In genomic region chr7:157577061-157577460, GRCh38 we compare ENCODE assay signal across 16 cellular contexts.
A peak's percentile ranks its signal among the peaks of the same experiment; 100 is the strongest.
DNase-seq lines count a peak whose midpoint lies in the region; ATAC-seq and TF ChIP-seq lines count a peak whose summit lies in the region.
"Had no signal": no experiment of that assay in that cellular context is flagged by ENCODE, and none has a peak within 500 bp of the region (broad histone marks: within the 10 kb centered on the region; RNA-seq: fewer than 3 reads in every experiment).

No MANE protein-coding gene starts in this region.

- H3K36me3 ChIP-seq in CD4-positive, alpha-beta memory T cell (ENCODE audit: insufficient read depth, low read length): no peaks in the 10 kb centered on the region
- H3K36me3 ChIP-seq in neural progenitor cell (no peaks in the 10 kb centered on the region), osteoblast (ENCODE audit: insufficient read depth, low read length) (no peaks in the 10 kb centered on the region), Caco-2 (ENCODE audit: control insufficient read depth, insufficient read depth, low read length) (no peaks in the 10 kb centered on the region)
- H3K36me3 ChIP-seq: BE2C, heart left ventricle had no signal

- H3K27ac ChIP-seq in CD4-positive, alpha-beta memory T cell (ENCODE audit: low read depth, low read length): no peak overlapping the region
- H3K27ac ChIP-seq in neural progenitor cell (no peak overlapping the region), osteoblast (ENCODE audit: low read depth, low read length) (no peak overlapping the region)
- H3K27ac ChIP-seq: heart left ventricle, KMS-11 had no signal

- no peaks in the 10 kb centered on the region for H3K9me3 ChIP-seq in CD4-positive, alpha-beta memory T cell (ENCODE audit: control insufficient read depth in 1 of 2, low read length in 2 of 2)
- no peaks in the 10 kb centered on the region for H3K9me3 ChIP-seq in neural progenitor cell (ENCODE audit: low read depth)
- H3K9me3 ChIP-seq in osteoblast (ENCODE audit: low read depth, low read length): no peaks in the 10 kb centered on the region
- H3K9me3 ChIP-seq in Caco-2: no peaks in the 10 kb centered on the region
- H3K9me3 ChIP-seq: BE2C, heart left ventricle had no signal

- H3K4me1 ChIP-seq in CD4-positive, alpha-beta memory T cell (ENCODE audit: insufficient read depth, low read length): peaks cover 11% of the 10 kb centered on the region
- peaks cover 8% of the 10 kb centered on the region for H3K4me1 ChIP-seq in neural progenitor cell
- no peaks in the 10 kb centered on the region for H3K4me1 ChIP-seq in osteoblast (ENCODE audit: insufficient read depth, low read length)
- H3K4me1 ChIP-seq in Caco-2: no peaks in the 10 kb centered on the region
- H3K4me1 ChIP-seq: BE2C, heart left ventricle had no signal

- peak overlapping the region in 1 of 2 donors; percentile 57 for H3K4me3 ChIP-seq in CD4-positive, alpha-beta memory T cell (ENCODE audit: low read length in 2 of 2)
- H3K4me3 ChIP-seq in GM08714 (ENCODE audit: low read length) (peak overlapping the region; percentile 71; the same call in 1 of the 2 replicates), neural progenitor cell (no peak overlapping the region), osteoblast (ENCODE audit: insufficient read depth, low read length) (no peak overlapping the region), Caco-2 (ENCODE audit: low read depth, low read length) (no peak overlapping the region)

- no peak overlapping the region for H3K9ac ChIP-seq in neural progenitor cell
- H3K9ac ChIP-seq: KMS-11 had no signal

- no peaks in the 10 kb centered on the region for H3F3A ChIP-seq in neural progenitor cell (ENCODE audit: low read depth)

- peaks cover 0 to 5% of the 10 kb centered on the region in 2 donors for H3K27me3 Mint-ChIP-seq in CD4-positive, alpha-beta memory T cell
- peaks cover 25% of the 10 kb centered on the region for H3K27me3 Mint-ChIP-seq in activated CD8-positive, alpha-beta T cell treated with anti-CD3 and anti-CD28 coated beads, Interleukin-2, amount 10 ng/mL, durations not matched to agents 7 days and 5 days (ENCODE audit: low read depth)
- H3K27me3 Mint-ChIP-seq in neural progenitor cell (ENCODE audit: insufficient read depth, low read depth): peaks cover 3% of the 10 kb centered on the region
- H3K27me3 Mint-ChIP-seq in Caco-2 (ENCODE audit: insufficient read depth, unreplicated experiment): peaks cover 14% of the 10 kb centered on the region

- H3K4me1 Mint-ChIP-seq in CD4-positive, alpha-beta memory T cell: peaks cover 14 to 36% (median 26%) of the 10 kb centered on the region in 4 donors
- peaks cover 38% of the 10 kb centered on the region for H3K4me1 Mint-ChIP-seq in activated CD8-positive, alpha-beta T cell treated with anti-CD3 and anti-CD28 coated beads, Interleukin-2, amount 10 ng/mL, durations not matched to agents 7 days and 5 days (ENCODE audit: low read depth)
- H3K4me1 Mint-ChIP-seq in neural progenitor cell: peaks cover 31% of the 10 kb centered on the region
- H3K4me1 Mint-ChIP-seq in Caco-2 (ENCODE audit: low read depth, unreplicated experiment): no peaks in the 10 kb centered on the region

- peak overlapping the region; percentile 76 to 97 (median 92) for H3K27ac Mint-ChIP-seq in CD4-positive, alpha-beta memory T cell
- peak overlapping the region; percentile 83 for H3K27ac Mint-ChIP-seq in activated CD8-positive, alpha-beta T cell treated with anti-CD3 and anti-CD28 coated beads, Interleukin-2, amount 10 ng/mL, durations not matched to agents 7 days and 5 days
- peak overlapping the region; percentile 37 for H3K27ac Mint-ChIP-seq in neural progenitor cell
- no peak overlapping the region for H3K27ac Mint-ChIP-seq in Caco-2 (ENCODE audit: unreplicated experiment)
- H3K27ac Mint-ChIP-seq: natural killer cell treated with Interleukin-12 subunit alpha and Interleukin-12 subunit beta and Interleukin-15 and Interleukin-18, amount 100 ng/mL, for 72 hours; progenitor cell of endocrine pancreas had no signal

- H3K9me3 Mint-ChIP-seq in CD4-positive, alpha-beta memory T cell: no peaks in the 10 kb centered on the region
- H3K9me3 Mint-ChIP-seq in activated CD8-positive, alpha-beta T cell treated with anti-CD3 and anti-CD28 coated beads, Interleukin-2, amount 10 ng/mL, durations not matched to agents 7 days and 5 days (ENCODE audit: insufficient read depth): no peaks in the 10 kb centered on the region
- H3K9me3 Mint-ChIP-seq in neural progenitor cell (no peaks in the 10 kb centered on the region), Caco-2 (ENCODE audit: unreplicated experiment) (no peaks in the 10 kb centered on the region)
- H3K9me3 Mint-ChIP-seq: natural killer cell treated with Interleukin-12 subunit alpha and Interleukin-12 subunit beta and Interleukin-15 and Interleukin-18, amount 100 ng/mL, for 72 hours had no signal

- H3K27me3 ChIP-seq in CD4-positive, alpha-beta memory T cell (ENCODE audit: insufficient read depth, low read length): no peaks in the 10 kb centered on the region
- peaks cover 64% of the 10 kb centered on the region for H3K27me3 ChIP-seq in neural progenitor cell
- no peaks in the 10 kb centered on the region for H3K27me3 ChIP-seq in osteoblast (ENCODE audit: insufficient read depth, low read length)
- H3K27me3 ChIP-seq in Caco-2 (replicated peaks; ENCODE audit: control insufficient read depth, insufficient read depth, low read length): no peaks in the 10 kb centered on the region
- H3K27me3 ChIP-seq: BE2C had no signal

- TF ChIP-seq CTCF in neural progenitor cell (IDR thresholded peaks at IDR 0.05): no peak
- TF ChIP-seq CTCF in osteoblast (IDR thresholded peaks at IDR 0.05; ENCODE audit: extremely low read depth, low read depth, low read length): no peak
- no peak for TF ChIP-seq CTCF in Caco-2 (IDR thresholded peaks at IDR 0.05; ENCODE audit: insufficient read depth in 1 of 2, low read depth in 1 of 2, low read length in 1 of 2, severe bottlenecking in 1 of 2, unreplicated experiment in 1 of 2)

- peak overlapping the region; percentile 73 to 87 (median 82) for H3K4me3 Mint-ChIP-seq in CD4-positive, alpha-beta memory T cell
- peak overlapping the region; percentile 70 for H3K4me3 Mint-ChIP-seq in activated CD8-positive, alpha-beta T cell treated with anti-CD3 and anti-CD28 coated beads, Interleukin-2, amount 10 ng/mL, durations not matched to agents 7 days and 5 days
- H3K4me3 Mint-ChIP-seq in neural progenitor cell: no peak overlapping the region
- no peak overlapping the region for H3K4me3 Mint-ChIP-seq in Caco-2 (ENCODE audit: unreplicated experiment)
- H3K4me3 Mint-ChIP-seq: natural killer cell treated with Interleukin-12 subunit alpha and Interleukin-12 subunit beta and Interleukin-15 and Interleukin-18, amount 100 ng/mL, for 72 hours had no signal

- H3K36me3 Mint-ChIP-seq in CD4-positive, alpha-beta memory T cell: no peaks in the 10 kb centered on the region
- H3K36me3 Mint-ChIP-seq in activated CD8-positive, alpha-beta T cell treated with anti-CD3 and anti-CD28 coated beads, Interleukin-2, amount 10 ng/mL, durations not matched to agents 7 days and 5 days (ENCODE audit: low read depth): peaks cover 6% of the 10 kb centered on the region
- H3K36me3 Mint-ChIP-seq in neural progenitor cell (peaks cover 55% of the 10 kb centered on the region), Caco-2 (ENCODE audit: insufficient read depth, unreplicated experiment) (no peaks in the 10 kb centered on the region)
- H3K36me3 Mint-ChIP-seq: natural killer cell treated with Interleukin-12 subunit alpha and Interleukin-12 subunit beta and Interleukin-15 and Interleukin-18, amount 100 ng/mL, for 72 hours had no signal

- POLR2A ChIA-PET in CD4-positive, alpha-beta memory T cell (lab: Charles Lee; ENCODE audit: partially characterized antibody): interaction anchor here (0.6 to 2.0 kb wide), 6 partner anchors 51 to 190 kb away, joined by 3 to 13 read pairs (median 4); no protein-coding TSS in a partner anchor
- POLR2A ChIA-PET in activated CD8-positive, alpha-beta T cell treated with anti-CD3 and anti-CD28 coated beads, Interleukin-2, amount 10 ng/mL, durations not matched to agents 7 days and 5 days (lab: Charles Lee): interaction anchor here (1.0 kb wide), 1 partner anchor 11 kb away, joined by 3 read pairs; no protein-coding TSS in a partner anchor
- POLR2A ChIA-PET in Caco-2 (lab: Charles Lee): no interaction called here

- CTCF ChIA-PET in CD4-positive, alpha-beta memory T cell (lab: Charles Lee; ENCODE audit: partially characterized antibody): no interaction called here
- CTCF ChIA-PET in activated CD8-positive, alpha-beta T cell treated with anti-CD3 and anti-CD28 coated beads, Interleukin-2, amount 10 ng/mL, durations not matched to agents 7 days and 5 days (lab: Charles Lee): no interaction called here
- CTCF ChIA-PET in Caco-2 (lab: Charles Lee): no interaction called here

- DNase-seq in CD4-positive, alpha-beta memory T cell: peak in 2 of 5 donors; percentile 13
- no peak for DNase-seq in activated CD8-positive, alpha-beta T cell treated with anti-CD3 and anti-CD28 coated beads, Interleukin-2, amount 10 ng/mL, durations not matched to agents 7 days and 5 days
- DNase-seq in neural progenitor cell (ENCODE audit: low spot score) (no peak), osteoblast (ENCODE audit: insufficient read length, low spot score, missing footprints) (no peak), Caco-2 (no peak), DMS 273 treated with DMSO at 0.1 percent for 48 hours (lab: John Stamatoyannopoulos, UW) (no peak)
- DNase-seq: BE2C, DMS53, NCI-H1105, NCI-H526 treated with DMSO at 0.1 percent for 48 hours, T1000 had no signal

- no peak for ATAC-seq in activated CD8-positive, alpha-beta T cell treated with anti-CD3 and anti-CD28 coated beads, Interleukin-2, amount 10 ng/mL, durations not matched to agents 7 days and 5 days

- no peaks in the 10 kb centered on the region for H4K20me1 ChIP-seq in neural progenitor cell (ENCODE audit: low read depth)
- no peaks in the 10 kb centered on the region for H4K20me1 ChIP-seq in osteoblast (ENCODE audit: insufficient read depth, low read length)

- no peak overlapping the region for H2AFZ ChIP-seq in neural progenitor cell (replicated peaks)
- no peak overlapping the region for H2AFZ ChIP-seq in osteoblast (ENCODE audit: low read length)

- H3K4me2 ChIP-seq in neural progenitor cell (no peak overlapping the region), osteoblast (ENCODE audit: insufficient read depth, low read length) (no peak overlapping the region)
- H3K4me2 ChIP-seq: KMS-11 had no signal

- intact Hi-C loops in CD4-positive, alpha-beta memory T cell (cut with micrococcal nuclease): loop anchor here (5.0 kb wide), 1 partner anchor 75 kb away; no protein-coding TSS in a partner anchor
- intact Hi-C loops in Caco-2 (cut with micrococcal nuclease; ENCODE audit: unreplicated experiment): no loop called here

- no TSS peak for BruUV-seq in Caco-2 (replicated peaks; lab: Mats Ljungman, UMichigan)

- H3K79me2 ChIP-seq in neural progenitor cell (ENCODE audit: low read depth): no peaks in the 10 kb centered on the region
- no peaks in the 10 kb centered on the region for H3K79me2 ChIP-seq in osteoblast (ENCODE audit: insufficient read depth, low read length)

Comparison
In these comparisons a context has a peak if more than half of its experiments do, and no peak if none do; other contexts are left out.
1. H3K4me3 Mint-ChIP-seq: peak in CD4-positive, alpha-beta memory T cell (8 of 8) and activated CD8-positive, alpha-beta T cell treated with anti-CD3 and anti-CD28 coated beads, Interleukin-2, amount 10 ng/mL, durations not matched to agents 7 days and 5 days (single experiment); none in neural progenitor cell (single experiment) and Caco-2 (single experiment).